In genomic region chr3:167814441-167814951, GRCh38 we compare ENCODE assay signal across 10 cellular contexts.
DNase-seq lines count a peak whose midpoint lies in the region; ATAC-seq, FAIRE-seq and TF ChIP-seq lines count a peak whose summit lies in the region.
"Had no signal": no experiment of that assay in that cellular context is flagged by ENCODE, and none has a peak within 500 bp of the region (broad histone marks: within the 10 kb centered on the region; RNA-seq: fewer than 3 reads in every experiment).

No MANE protein-coding gene starts in this region.

- no peak for TF ChIP-seq EP300 in HepG2 (IDR thresholded peaks at IDR 0.05; ENCODE audit: low read depth in 2 of 2, low read length in 2 of 2)
- TF ChIP-seq EP300 in HepG2 (CRISPR knock-in tag; IDR thresholded peaks at IDR 0.05; ENCODE audit: borderline replicate concordance) = no peak

- no peak for TF ChIP-seq CTCF in HepG2 (CRISPR knock-in tag; IDR thresholded peaks at IDR 0.05)

- in situ Hi-C loops in HepG2 (cut with HindIII; ENCODE audit: extremely low pct_ligation_motif_present, low pct_unique_long_range_greater_than_20kb) = no loop called here

- BruUV-seq in HepG2 (replicated peaks; lab: Mats Ljungman, UMichigan) = no TSS peak

- H3K9ac ChIP-seq in HepG2 (ENCODE audit: insufficient read depth, low read depth, low read length) = no peak overlapping the region

- ATAC-seq in HepG2 (peak; percentile 68), HG03097 (IDR thresholded peaks at IDR 0.05; ENCODE audit: low FRiP score, unreplicated experiment) (no peak)
- ATAC-seq: GM12878 had no signal

- H3K79me2 ChIP-seq in HepG2 (ENCODE audit: insufficient read depth, low read length) = no peaks in the 10 kb centered on the region

- H3K27ac ChIP-seq in caudate nucleus (ENCODE audit: low read depth, low read length) (peak overlapping the region; percentile 60), HepG2 (ENCODE audit: extremely low read length, insufficient read depth, low read length) (no peak overlapping the region)

- WGBS in HepG2 (ENCODE audit: low lambda C conversion rate) = 7% methylated on average over 4 of the region's 4 CpGs

- H3K36me3 ChIP-seq in HepG2 (replicated peaks in 1 of 2; ENCODE audit: control insufficient read depth in 1 of 2, insufficient read depth in 2 of 2, low read length in 2 of 2) = no peaks in the 10 kb centered on the region

- POLR2A ChIA-PET in HepG2 (lab: Yijun Ruan, JAX) = no interaction called here

- H4K20me1 ChIP-seq in HepG2 (ENCODE audit: insufficient read depth, low read length) = no peaks in the 10 kb centered on the region; the same call in 1 of the 2 replicates

- no peak for TF ChIP-seq POLR2A in HepG2 (IDR thresholded peaks at IDR 0.05; ENCODE audit: insufficient read depth in 1 of 2, low read depth in 2 of 2, low read length in 2 of 2)

- FAIRE-seq in HepG2 (lab: Jason Lieb, UNC) = no peak
- no peak for FAIRE-seq in urothelium cell line (lab: Jason Lieb, UNC)
- FAIRE-seq: GM12878, H1 had no signal

- no peak for TF ChIP-seq RAD21 in HepG2 (CRISPR knock-in tag; IDR thresholded peaks at IDR 0.05)

- peaks cover 39% of the 10 kb centered on the region for H3K4me1 ChIP-seq in HepG2 (ENCODE audit: insufficient read depth, low read length)

- CTCF ChIA-PET in HepG2 (lab: Yijun Ruan, JAX; ENCODE audit: low intra/inter-chr PET ratio, low total read pairs) = no interaction called here

- DNase-seq in NOMO-1 treated with DMSO at 0.1 percent for 48 hours (lab: John Stamatoyannopoulos, UW; ENCODE audit: unreplicated experiment) (peak; percentile 23), NOMO-1 treated with dmso at 0.1 percent for 144 hours (lab: John Stamatoyannopoulos, UW; ENCODE audit: unreplicated experiment) (no peak), caudate nucleus (lab: John Stamatoyannopoulos, UW) (peak in 51 of 61 donors; percentile 1 to 86 (median 56)), HepG2 (ENCODE audit: low spot score) (peak; percentile 63), urothelium cell line (ENCODE audit: low spot score) (peak; percentile 2)
- DNase-seq in activated CD4-positive, alpha-beta T cell treated with anti-CD3 and anti-CD28 coated beads, Interleukin-2, amount 50 U/mL, for 4 hours = no peak
- no peak for DNase-seq in stimulated activated CD4-positive, alpha-beta T cell treated with anti-CD3 and anti-CD28 coated beads, Interleukin-4, amount 100 ng/mL, for 1 hour

- intact Hi-C loops in HepG2 (cut with micrococcal nuclease; ENCODE audit: unreplicated experiment) = no loop called here

- no peak overlapping the region for H2AFZ ChIP-seq in HepG2 (ENCODE audit: low read length)

- H3K27me3 ChIP-seq in HepG2 (ENCODE audit: control insufficient read depth in 1 of 2, insufficient read depth in 2 of 2, low read length in 2 of 2) = no peaks in the 10 kb centered on the region

- peak overlapping the region; percentile 68 for H3K4me2 ChIP-seq in HepG2 (ENCODE audit: low read depth, low read length)

- H3K9me3 ChIP-seq in HepG2 (ENCODE audit: low read length) = no peaks in the 10 kb centered on the region

- no peak overlapping the region for H3K4me3 ChIP-seq in HepG2 (replicated peaks in 1 of 3; ENCODE audit: insufficient read depth in 1 of 3, low read depth in 2 of 3, low read length in 3 of 3)
- H3K4me3 ChIP-seq: GM12878 had no signal

TF ChIP-seq in HepG2, 621 proteins besides CTCF, POLR2A, EP300 and RAD21 (continues in another document):
- TF ChIP-seq FUBP1 (CRISPR knock-in tag; IDR thresholded peaks at IDR 0.05; ENCODE audit: borderline replicate concordance) = no peak
- no peak for TF ChIP-seq ZNF607 (CRISPR knock-in tag; IDR thresholded peaks at IDR 0.05; ENCODE audit: borderline replicate concordance)
- no peak for TF ChIP-seq ZBTB49 (CRISPR knock-in tag; IDR thresholded peaks at IDR 0.05; ENCODE audit: borderline replicate concordance)
- TF ChIP-seq ZBTB34 (CRISPR knock-in tag; IDR thresholded peaks at IDR 0.05) = no peak
- TF ChIP-seq U2AF1 (optimal IDR thresholded peaks at IDR 0.05; ENCODE audit: low read depth, low read length) = no peak
- 0 out of 2 replicates have a peak, but pooled peaks have one; percentile 13 for TF ChIP-seq ARID5B (CRISPR knock-in tag; IDR thresholded peaks at IDR 0.05)
- no peak for TF ChIP-seq ZSCAN31 (CRISPR knock-in tag; IDR thresholded peaks at IDR 0.05; ENCODE audit: low read depth)
- TF ChIP-seq ZNF24 (IDR thresholded peaks at IDR 0.05) = no peak
- TF ChIP-seq PAWR (CRISPR knock-in tag; IDR thresholded peaks at IDR 0.05; ENCODE audit: borderline replicate concordance) = no peak
- no peak for TF ChIP-seq ZNF879 (CRISPR knock-in tag; IDR thresholded peaks at IDR 0.05)

Comparison
In these comparisons a context has a peak if more than half of its experiments do, and no peak if none do; other contexts are left out.
1. DNase-seq: peak in NOMO-1 treated with DMSO at 0.1 percent for 48 hours (single experiment), caudate nucleus (51 of 61), HepG2 (single experiment) and urothelium cell line (single experiment); none in NOMO-1 treated with dmso at 0.1 percent for 144 hours (single experiment), activated CD4-positive, alpha-beta T cell treated with anti-CD3 and anti-CD28 coated beads, Interleukin-2, amount 50 U/mL, for 4 hours (0 of 2) and stimulated activated CD4-positive, alpha-beta T cell treated with anti-CD3 and anti-CD28 coated beads, Interleukin-4, amount 100 ng/mL, for 1 hour (single experiment).